In the genomic region with DNA sequence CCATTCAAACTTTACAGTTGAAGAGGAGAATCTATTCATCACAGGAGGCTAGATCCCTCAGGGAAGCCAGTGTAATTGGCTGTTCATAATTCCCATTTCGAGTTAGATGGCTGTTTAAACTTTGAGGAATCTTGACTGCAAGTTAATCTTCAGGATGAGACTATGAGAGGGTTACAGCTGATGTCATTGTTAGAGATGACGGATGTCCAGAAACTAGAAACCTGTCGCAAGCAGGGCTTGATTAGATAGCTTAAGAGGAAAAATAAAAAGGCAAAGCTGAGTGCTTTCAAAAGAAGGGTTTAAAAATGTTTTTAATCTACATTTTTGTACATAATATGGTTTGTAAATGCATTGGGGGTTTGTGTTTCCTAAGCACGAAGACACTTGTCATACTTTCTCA, we compare ENCODE assay signal across 11 cellular contexts.
"Had no signal": no experiment of that assay in that cellular context is flagged by ENCODE, and none has a peak within 500 bp of the region (broad histone marks: within the 10 kb centered on the region; RNA-seq: fewer than 3 reads in every experiment).

No MANE protein-coding gene starts in this region.

- H3K9ac ChIP-seq: GM23248 had no signal

- H3K9me3 Mint-ChIP-seq: GM23338, H9, HFFc6 had no signal

- H3K27ac Mint-ChIP-seq: GM23338, H9, HFFc6 had no signal

- H3K4me3 Mint-ChIP-seq: GM23338, H9, HFFc6 had no signal

- FAIRE-seq: H1, H54 had no signal

- DNase-seq: GM23248, GOT3, H7, H9, HCEC 1CT, HFFc6 had no signal

- ATAC-seq: GM23338, HCT116 had no signal

- H3K4me2 ChIP-seq: GM23338 had no signal

- H3K4me3 ChIP-seq: GM23248, GM23338, HAP-1 had no signal

- H3K36me3 ChIP-seq: HAP-1 had no signal

- H2AFZ ChIP-seq: GM23248, GM23338 had no signal

- H3K9me3 ChIP-seq: HAP-1 had no signal

- H3K27ac ChIP-seq: GM23248 had no signal
